ENCODE assay signal across 1 cellular context in genomic region chr11:46593550-46594382, GRCh38.
TF ChIP-seq lines count a peak whose summit lies in the region.

TSS of gene AMBRA1 (minus strand) at chr11:46594023. CDS start at chr11:46548380, 45,643 bp downstream.

TF ChIP-seq in K562, 482 proteins besides CTCF, POLR2A, EP300 and RAD21 (continued from another document):
- TF ChIP-seq UBTF (IDR thresholded peaks at IDR 0.05; ENCODE audit: borderline replicate concordance in 1 of 2, low read depth in 2 of 2, low read length in 2 of 2) (peak; percentile 66 to 72; a peak in 2 of 4 replicates), HCFC1 (IDR thresholded peaks at IDR 0.05; ENCODE audit: low read depth, low read length) (peak; percentile 85), TFAM (CRISPR knock-in tag; conservative IDR thresholded peaks at IDR 0.05) (no peak)
